ENCODE assay signal across 1 cellular context in the genomic region with DNA sequence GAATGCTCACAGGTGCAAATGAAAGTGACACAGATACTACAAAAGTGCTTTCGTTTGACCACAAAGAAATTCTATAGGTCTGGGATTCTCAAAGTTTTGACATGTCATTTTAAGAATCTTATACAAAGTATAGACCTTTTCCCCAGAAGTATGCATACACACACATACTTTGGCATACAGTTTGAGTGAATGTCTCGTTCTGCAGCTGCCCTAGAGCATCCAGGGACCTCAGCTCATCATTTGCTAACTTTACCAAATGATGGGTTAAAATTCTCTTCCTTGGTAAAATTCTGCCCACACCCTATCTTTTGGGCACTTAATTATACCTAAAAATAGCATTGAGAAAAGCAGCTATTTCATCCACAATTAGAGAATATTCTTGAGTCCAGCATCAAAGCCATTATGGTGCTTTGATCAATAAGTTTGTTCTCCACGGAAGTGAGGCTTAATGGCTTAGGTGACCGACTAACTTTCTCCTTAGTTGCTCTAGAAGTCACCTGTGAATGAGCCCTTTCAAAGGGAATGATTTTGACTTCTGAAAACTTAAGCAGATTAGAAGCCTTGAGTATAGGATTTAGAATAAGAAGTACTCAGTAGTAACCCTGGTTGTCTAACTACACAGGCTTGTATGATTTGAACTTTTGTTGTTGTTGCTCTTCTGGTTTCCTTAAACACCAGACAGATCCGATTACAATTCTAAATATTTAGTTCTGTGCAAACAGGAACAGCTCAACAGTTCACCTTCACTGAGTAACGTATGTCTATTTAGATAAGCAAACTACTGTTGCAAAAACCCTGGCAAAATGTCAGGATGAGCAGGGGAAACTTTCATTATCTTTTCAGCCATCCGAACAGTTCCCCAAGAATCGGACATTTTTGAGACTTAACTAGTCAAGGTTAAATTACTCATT.
A peak's percentile ranks its signal among the peaks of the same experiment; 100 is the strongest.
TF ChIP-seq lines count a peak whose summit lies in the region.

No MANE protein-coding gene starts in this region.

TF ChIP-seq in HepG2, 621 proteins besides CTCF, POLR2A, EP300 and RAD21 (continued from another document):
- TF ChIP-seq, protein P1, sequence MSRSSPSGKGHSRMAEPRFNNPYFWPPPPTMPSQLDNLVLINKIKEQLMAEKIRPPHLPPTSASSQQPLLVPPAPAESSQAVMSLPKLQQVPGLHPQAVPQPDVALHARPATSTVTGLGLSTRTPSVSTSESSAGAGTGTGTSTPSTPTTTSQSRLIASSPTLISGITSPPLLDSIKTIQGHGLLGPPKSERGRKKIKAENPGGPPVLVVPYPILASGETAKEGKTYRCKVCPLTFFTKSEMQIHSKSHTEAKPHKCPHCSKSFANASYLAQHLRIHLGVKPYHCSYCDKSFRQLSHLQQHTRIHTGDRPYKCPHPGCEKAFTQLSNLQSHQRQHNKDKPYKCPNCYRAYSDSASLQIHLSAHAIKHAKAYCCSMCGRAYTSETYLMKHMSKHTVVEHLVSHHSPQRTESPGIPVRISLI (CRISPR knock-in tag; IDR thresholded peaks at IDR 0.05; ENCODE audit: borderline replicate concordance): no peak
- TF ChIP-seq CHD2 (IDR thresholded peaks at IDR 0.05; ENCODE audit: low read depth, low read length) (no peak), ETV5 (CRISPR knock-in tag; IDR thresholded peaks at IDR 0.05; ENCODE audit: borderline replicate concordance) (peak; percentile 36; the same call in 1 of the 2 replicates), ZNF552 (CRISPR knock-in tag; IDR thresholded peaks at IDR 0.05; ENCODE audit: borderline replicate concordance) (no peak)
- TF ChIP-seq, protein P2, sequence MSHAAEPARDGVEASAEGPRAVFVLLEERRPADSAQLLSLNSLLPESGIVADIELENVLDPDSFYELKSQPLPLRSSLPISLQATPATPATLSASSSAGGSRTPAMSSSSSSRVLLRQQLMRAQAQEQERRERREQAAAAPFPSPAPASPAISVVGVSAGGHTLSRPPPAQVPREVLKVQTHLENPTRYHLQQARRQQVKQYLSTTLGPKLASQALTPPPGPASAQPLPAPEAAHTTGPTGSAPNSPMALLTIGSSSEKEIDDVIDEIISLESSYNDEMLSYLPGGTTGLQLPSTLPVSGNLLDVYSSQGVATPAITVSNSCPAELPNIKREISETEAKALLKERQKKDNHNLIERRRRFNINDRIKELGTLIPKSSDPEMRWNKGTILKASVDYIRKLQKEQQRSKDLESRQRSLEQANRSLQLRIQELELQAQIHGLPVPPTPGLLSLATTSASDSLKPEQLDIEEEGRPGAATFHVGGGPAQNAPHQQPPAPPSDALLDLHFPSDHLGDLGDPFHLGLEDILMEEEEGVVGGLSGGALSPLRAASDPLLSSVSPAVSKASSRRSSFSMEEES (CRISPR knock-in tag; IDR thresholded peaks at IDR 0.05): no peak
